ENCODE assay signal across 1 cellular context in genomic region chr20:5608448-5609161, GRCh38.
A peak's percentile ranks its signal among the peaks of the same experiment; 100 is the strongest.
TF ChIP-seq lines count a peak whose summit lies in the region.

No MANE protein-coding gene starts in this region.

TF ChIP-seq in HEK293, 187 proteins besides CTCF, POLR2A, EP300 and RAD21 (continued from another document):
- TF ChIP-seq ZNF362 (tag by site-specific recombination; IDR thresholded peaks at IDR 0.05) = peak; percentile 72; the same call in 1 of the 2 replicates
- TF ChIP-seq INSM2 (tag by site-specific recombination; IDR thresholded peaks at IDR 0.05) = no peak
- no peak for TF ChIP-seq ZNF138 (tag by site-specific recombination; IDR thresholded peaks at IDR 0.05; ENCODE audit: borderline replicate concordance)
- TF ChIP-seq ZNF391 (tag by site-specific recombination; IDR thresholded peaks at IDR 0.05; ENCODE audit: borderline replicate concordance, low read depth) = no peak
- TF ChIP-seq PRDM6 (tag by site-specific recombination; IDR thresholded peaks at IDR 0.05) = peak; percentile 72
TF ChIP-seq in HEK293: peak in this region for 12.
